In genomic region chr1:234509457-234510328, GRCh38 we compare ENCODE assay signal across 13 cellular contexts. TPM values are rescaled to one million over a fixed set of nuclear protein-coding genes. Genes with fewer than 3 reads are reported as not detected.
DNase-seq lines count a peak whose midpoint lies in the region; ATAC-seq, FAIRE-seq and TF ChIP-seq lines count a peak whose summit lies in the region.
"Had no signal": no experiment of that assay in that cellular context is flagged by ENCODE, and none has a peak within 500 bp of the region (broad histone marks: within the 10 kb centered on the region; RNA-seq: fewer than 3 reads in every experiment).

No MANE protein-coding gene starts in this region.

- CTCF ChIA-PET in HepG2 (lab: Yijun Ruan, JAX; ENCODE audit: low intra/inter-chr PET ratio, low total read pairs), result no interaction called here

- no peaks in the 10 kb centered on the region for H3K27me3 ChIP-seq in HAP-1 (ENCODE audit: low read depth)
- no peaks in the 10 kb centered on the region for H3K27me3 ChIP-seq in adipocyte (replicated peaks; ENCODE audit: control insufficient read depth, insufficient read depth, low read length)
- no peaks in the 10 kb centered on the region for H3K27me3 ChIP-seq in HepG2 (ENCODE audit: control insufficient read depth in 1 of 2, insufficient read depth in 2 of 2, low read length in 2 of 2)

- FAIRE-seq in HepG2 (lab: Jason Lieb, UNC), result no peak
- FAIRE-seq: GM12892 had no signal

- POLR2A ChIA-PET in HepG2 (lab: Yijun Ruan, JAX), result interaction anchor here (1.0 to 2.7 kb wide), 5 partner anchors 29 to 103 kb away, joined by 3 to 9 read pairs (median 3); no protein-coding TSS in a partner anchor

- peak overlapping the region; percentile 38 for H3K9ac ChIP-seq in adipocyte (ENCODE audit: low read length)
- H3K9ac ChIP-seq in HepG2 (ENCODE audit: insufficient read depth, low read depth, low read length), result no peak overlapping the region

- ATAC-seq in HepG2 (peak; percentile 50), GM21737 (IDR thresholded peaks at IDR 0.05; ENCODE audit: unreplicated experiment) (no peak), HG02870 (IDR thresholded peaks at IDR 0.05; ENCODE audit: unreplicated experiment) (no peak), GM19395 (IDR thresholded peaks at IDR 0.05; ENCODE audit: unreplicated experiment) (no peak)

- H3K9me3 ChIP-seq in HAP-1 (no peaks in the 10 kb centered on the region), adipocyte (ENCODE audit: control insufficient read depth, low read length) (no peaks in the 10 kb centered on the region), HepG2 (ENCODE audit: low read length) (no peaks in the 10 kb centered on the region)

- H3K79me2 ChIP-seq in HepG2 (ENCODE audit: insufficient read depth, low read length), result no peaks in the 10 kb centered on the region

- peak; percentile 54 for DNase-seq in AG10803 (ENCODE audit: low read depth)
- peak; percentile 39 to 44 for DNase-seq in HAP-1 (ENCODE audit: low spot score in 2 of 2)
- DNase-seq in adipocyte (ENCODE audit: low read depth), result peak; percentile 36
- no peak for DNase-seq in HepG2 (ENCODE audit: low spot score)
- no peak for DNase-seq in SK-N-DZ (ENCODE audit: low spot score)
- DNase-seq: CD8-positive, alpha-beta memory T cell; immature natural killer cell; NCI-H226; stimulated activated CD4-positive, alpha-beta T cell treated with anti-CD3 and anti-CD28 coated beads, Interleukin-2, amount 100 ng/mL, for 24 hours had no signal

- H3K4me1 ChIP-seq in HAP-1, result peaks cover 10% of the 10 kb centered on the region
- peaks cover 21% of the 10 kb centered on the region for H3K4me1 ChIP-seq in adipocyte (ENCODE audit: control insufficient read depth, insufficient read depth, low read length)
- H3K4me1 ChIP-seq in HepG2 (ENCODE audit: insufficient read depth, low read length), result peaks cover 29% of the 10 kb centered on the region

- H3K4me3 ChIP-seq in AG10803 (ENCODE audit: low read length), result no peak overlapping the region
- H3K4me3 ChIP-seq in HAP-1, result no peak overlapping the region
- no peak overlapping the region for H3K4me3 ChIP-seq in adipocyte (ENCODE audit: low read length)
- H3K4me3 ChIP-seq in HepG2 (replicated peaks in 1 of 3; ENCODE audit: insufficient read depth in 1 of 3, low read depth in 2 of 3, low read length in 3 of 3), result no peak overlapping the region

- 27% methylated on average over 9 of the region's 9 CpGs for WGBS in HepG2 (ENCODE audit: low lambda C conversion rate)

- H3K36me3 ChIP-seq in HAP-1 (replicated peaks) (no peaks in the 10 kb centered on the region), adipocyte (ENCODE audit: control insufficient read depth, insufficient read depth, low read length, severe bottlenecking) (no peaks in the 10 kb centered on the region), HepG2 (replicated peaks in 1 of 2; ENCODE audit: control insufficient read depth in 1 of 2, insufficient read depth in 2 of 2, low read length in 2 of 2) (no peaks in the 10 kb centered on the region)

- intact Hi-C loops in HepG2 (cut with micrococcal nuclease; ENCODE audit: unreplicated experiment), result no loop called here

- H4K20me1 ChIP-seq in HepG2 (ENCODE audit: insufficient read depth, low read length), result no peaks in the 10 kb centered on the region

- peak overlapping the region; percentile 18 for H3K4me2 ChIP-seq in HepG2 (ENCODE audit: low read depth, low read length)

- BruUV-seq in HepG2 (replicated peaks; lab: Mats Ljungman, UMichigan), result no TSS peak

- TF ChIP-seq CTCF in AG10803 (conservative IDR thresholded peaks at IDR 0.05; ENCODE audit: low read length) (0 out of 2 replicates have a peak, but pooled peaks have one; percentile 20), HepG2 (CRISPR knock-in tag; IDR thresholded peaks at IDR 0.05) (no peak)

- H3K27ac ChIP-seq in HepG2 (ENCODE audit: extremely low read length, insufficient read depth, low read length), result no peak overlapping the region

- H2AFZ ChIP-seq in HepG2 (ENCODE audit: low read length), result peak overlapping the region; percentile 15

- TF ChIP-seq EP300 in HepG2 (IDR thresholded peaks at IDR 0.05; ENCODE audit: low read depth in 2 of 2, low read length in 2 of 2) (no peak), HepG2 (CRISPR knock-in tag; IDR thresholded peaks at IDR 0.05; ENCODE audit: borderline replicate concordance) (no peak)

- no peak for TF ChIP-seq RAD21 in HepG2 (CRISPR knock-in tag; IDR thresholded peaks at IDR 0.05)

- in situ Hi-C loops in HAP-1 (cut with MboI; ENCODE audit: low sequenced_read_pairs) (no loop called here), HepG2 (cut with HindIII; ENCODE audit: extremely low pct_ligation_motif_present, low pct_unique_long_range_greater_than_20kb) (no loop called here)

- TF ChIP-seq POLR2A in HepG2 (IDR thresholded peaks at IDR 0.05; ENCODE audit: insufficient read depth in 1 of 2, low read depth in 2 of 2, low read length in 2 of 2), result no peak

TF ChIP-seq in HepG2, 621 proteins besides CTCF, POLR2A, EP300 and RAD21 (continues in another document):
- TF ChIP-seq ZNF703 (CRISPR knock-in tag; IDR thresholded peaks at IDR 0.05; ENCODE audit: borderline replicate concordance), result no peak
- no peak for TF ChIP-seq ZKSCAN8 (CRISPR knock-in tag; IDR thresholded peaks at IDR 0.05; ENCODE audit: borderline replicate concordance)
- no peak for TF ChIP-seq E2F2 (CRISPR knock-in tag; IDR thresholded peaks at IDR 0.05; ENCODE audit: borderline replicate concordance)
- TF ChIP-seq MTERF4 (CRISPR knock-in tag; IDR thresholded peaks at IDR 0.05), result no peak
- TF ChIP-seq ZNF501 (CRISPR knock-in tag; IDR thresholded peaks at IDR 0.05), result no peak
- TF ChIP-seq ZNF652 (CRISPR knock-in tag; IDR thresholded peaks at IDR 0.05; ENCODE audit: borderline replicate concordance, low read depth), result no peak
- TF ChIP-seq ZBTB43 (CRISPR knock-in tag; conservative IDR thresholded peaks at IDR 0.05), result no peak
- peak; percentile 48 for TF ChIP-seq CEBPG (CRISPR knock-in tag; IDR thresholded peaks at IDR 0.05)
- no peak for TF ChIP-seq ZNF205 (CRISPR knock-in tag; IDR thresholded peaks at IDR 0.05)
- TF ChIP-seq ZMYM4 (CRISPR knock-in tag; IDR thresholded peaks at IDR 0.05), result no peak

RNA-seq across cellular contexts. Expression of gene TARBP1, which starts 30.7 kb away (rescaled TPM):
- 31.0 and 37.7 TPM in 2 replicates for total RNA-seq in HepG2 (2016; rRNA removed; fragmentation: Illumina TruSeq; extraction: Trizol)
- 8.0 and 10.9 TPM in 2 replicates for total RNA-seq in HepG2 (2016; cell fraction: cytosol; rRNA removed; fragmentation: Illumina TruSeq; extraction: Trizol; ENCODE audit: low read depth)
- 33.0 and 39.2 TPM in 2 replicates for total RNA-seq in HepG2 (2016; cell fraction: insoluble cytoplasmic fraction; rRNA removed; fragmentation: Illumina TruSeq; extraction: Trizol)
- total RNA-seq in HepG2 (2016; cell fraction: membrane; rRNA removed; fragmentation: Illumina TruSeq; extraction: Trizol), result 9.9 and 14.5 TPM in 2 replicates
- 49.3 and 51.0 TPM in 2 replicates for total RNA-seq in HepG2 (2016; cell fraction: nucleus; rRNA removed; fragmentation: Illumina TruSeq; extraction: Trizol)
- 58.7 and 67.0 TPM in 2 replicates for polyA plus RNA-seq in HepG2 (2011; rRNA removed)
- polyA plus RNA-seq in HepG2 (2011; cell fraction: cytosol; rRNA removed), result 15.2 and 18.3 TPM in 2 replicates
- polyA plus RNA-seq in HepG2 (2011; cell fraction: nucleus; rRNA removed), result 127 and 145 TPM in 2 replicates
- 31.2 and 34.3 TPM in 2 replicates for polyA plus RNA-seq in HepG2 (2012)
- 1.00 and 1.2 TPM in 2 replicates for polyA plus RNA-seq in HepG2 (2016; cell fraction: cytosol; fragmentation: Illumina TruSeq; extraction: Trizol; ENCODE audit: low read depth)
- 26.8 and 27.3 TPM in 2 replicates for polyA plus RNA-seq in HepG2 (2016; cell fraction: insoluble cytoplasmic fraction; fragmentation: Illumina TruSeq; extraction: Trizol; ENCODE audit: low read depth)
- polyA plus RNA-seq in HepG2 (2016; cell fraction: membrane; fragmentation: Illumina TruSeq; extraction: Trizol; ENCODE audit: low read depth), result 3.6 and 4.1 TPM in 2 replicates
- polyA plus RNA-seq in HepG2 (2016; cell fraction: nucleus; fragmentation: Illumina TruSeq; extraction: Trizol; ENCODE audit: insufficient read depth, low read depth), result 121 and 134 TPM in 2 replicates
- 15.4 and 29.8 TPM in 2 replicates for polyA minus RNA-seq in HepG2 (2011; rRNA and poly(A)+ RNA removed; ENCODE audit: low replicate concordance)
- polyA minus RNA-seq in HepG2 (2011; cell fraction: cytosol; rRNA and poly(A)+ RNA removed), result 10.9 and 11.5 TPM in 2 replicates
- 73.5 and 78.7 TPM in 2 replicates for polyA minus RNA-seq in HepG2 (2011; cell fraction: nucleus; rRNA and poly(A)+ RNA removed)
- 13.9 and 15.3 TPM in 2 replicates for polyA plus RNA-seq in SK-N-DZ (2014; cell fraction: cytosol; rRNA removed)
- 68.8 and 95.8 TPM in 2 replicates for polyA plus RNA-seq in SK-N-DZ (2014; cell fraction: nucleus; rRNA removed)

Comparison
In these comparisons a context has a peak if more than half of its experiments do, and no peak if none do; other contexts are left out.
1. DNase-seq: peak in AG10803 (single experiment), HAP-1 (2 of 2) and adipocyte (single experiment); none in HepG2 (single experiment) and SK-N-DZ (single experiment).